ENCODE assay signal across 7 cellular contexts in the genomic region with DNA sequence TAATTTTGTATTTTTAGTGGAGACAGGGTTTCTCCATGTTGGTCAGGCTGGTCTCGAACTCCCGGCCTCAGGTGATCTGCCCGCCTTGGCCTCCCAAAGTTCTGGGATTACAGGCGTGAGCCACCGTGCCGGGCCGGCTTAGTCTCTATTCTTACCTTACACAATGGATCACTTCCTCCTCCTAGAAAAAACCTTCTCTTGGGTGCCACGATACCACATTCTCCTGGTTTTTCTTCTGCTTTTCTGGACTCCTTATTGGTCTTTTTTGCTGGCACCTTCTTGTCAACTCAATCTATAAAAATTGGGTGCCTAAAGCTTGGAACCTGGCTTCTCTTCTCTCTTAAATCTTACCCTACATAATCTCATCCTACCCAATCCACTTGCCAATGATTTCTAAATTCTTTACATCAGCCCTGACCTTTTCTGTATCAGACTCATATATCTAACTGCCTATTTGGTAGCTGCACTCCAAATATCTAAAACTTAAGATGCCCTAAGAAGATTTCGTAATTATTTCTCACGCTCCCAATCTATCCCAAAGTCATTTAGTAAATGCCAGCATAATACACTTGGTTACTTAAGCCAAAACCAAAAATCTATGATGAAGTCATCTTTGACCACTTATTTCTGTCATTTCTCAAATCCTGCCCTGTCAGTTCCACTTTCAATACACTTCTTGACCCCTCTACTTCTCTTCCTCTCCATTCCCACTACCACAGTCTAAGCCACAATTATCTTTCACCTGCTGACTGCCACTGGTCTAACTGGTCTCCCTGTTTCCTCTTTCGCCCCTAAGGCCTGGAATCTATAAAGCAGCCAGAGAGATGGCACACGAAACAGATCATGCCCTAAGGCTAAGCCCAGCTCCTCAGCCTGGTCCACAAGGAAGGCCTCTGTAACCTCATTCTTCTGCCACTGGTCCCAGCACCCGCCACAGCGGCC. TPM values are rescaled to one million over a fixed set of nuclear protein-coding genes. Genes with fewer than 3 reads are reported as not detected.
DNase-seq lines count a peak whose midpoint lies in the region; ATAC-seq and TF ChIP-seq lines count a peak whose summit lies in the region.

No MANE protein-coding gene starts in this region.

- H3K27me3 ChIP-seq in mononuclear cell (ENCODE audit: insufficient read depth, low read length), result no peaks in the 10 kb centered on the region

- no peak for TF ChIP-seq CTCF in astrocyte of the spinal cord (IDR thresholded peaks at IDR 0.05; ENCODE audit: low read depth, low read length)

- ATAC-seq in GM19397 (IDR thresholded peaks at IDR 0.05; ENCODE audit: unreplicated experiment) (peak; percentile 3), HG03457 (IDR thresholded peaks at IDR 0.05; ENCODE audit: unreplicated experiment) (peak; percentile 21)

- H3K4me1 ChIP-seq in mononuclear cell (ENCODE audit: insufficient read depth, low read length), result peaks cover 71% of the 10 kb centered on the region

- DNase-seq in astrocyte of the spinal cord (ENCODE audit: low read depth, low spot score), result no peak
- DNase-seq in NCI-H345 (lab: John Stamatoyannopoulos, UW), result no peak
- DNase-seq in NCI-H2107 (lab: John Stamatoyannopoulos, UW), result no peak
- no peak for DNase-seq in ureter (ENCODE audit: low spot score)

- H3K4me3 ChIP-seq in astrocyte of the spinal cord (ENCODE audit: low read depth, low read length) (peak overlapping the region; percentile 98), mononuclear cell (ENCODE audit: low read length) (peak overlapping the region; percentile 92)

- in situ Hi-C loops in astrocyte of the spinal cord (cut with HindIII; ENCODE audit: low sequenced_read_pairs), result no loop called here

- H3K9me3 ChIP-seq in mononuclear cell (ENCODE audit: low read depth, low read length), result no peaks in the 10 kb centered on the region

RNA-seq across cellular contexts. Expression of gene ELMO2, which starts 43.2 kb away (rescaled TPM):
- total RNA-seq in mononuclear cell (59.9 TPM), ureter (60.4 TPM)

RNA-seq across cellular contexts. Expression of gene CDH22, which starts 54.9 kb away (rescaled TPM):
- total RNA-seq in mononuclear cell (not detected), ureter (0.23 TPM)
